In genomic region chrX:135521405-135522131, GRCh38 we compare ENCODE assay signal across 8 cellular contexts. TPM values are rescaled to one million over a fixed set of nuclear protein-coding genes. Genes with fewer than 3 reads are reported as not detected.
DNase-seq lines count a peak whose midpoint lies in the region; ATAC-seq, FAIRE-seq and TF ChIP-seq lines count a peak whose summit lies in the region.

No MANE protein-coding gene starts in this region.

- no peaks in the 10 kb centered on the region for H3K36me3 Mint-ChIP-seq in WTC11

- DNase-seq in NCI-H2196 treated with DMSO at 0.1 percent for 48 hours (lab: John Stamatoyannopoulos, UW; ENCODE audit: unreplicated experiment) = peak; percentile 73
- DNase-seq in WTC11 (ENCODE audit: low spot score) = peak; percentile 75
- peak; percentile 83 for DNase-seq in bronchial epithelial cell (ENCODE audit: low read depth)
- DNase-seq in islet precursor cell = peak; percentile 95
- DNase-seq in stimulated activated CD4-positive, alpha-beta T cell treated with anti-CD3 and anti-CD28 coated beads, Interleukin-12 subunit alpha, Interleukin-12 subunit beta, amount 100 ng/mL, for 48 hours (ENCODE audit: low read depth in 2 of 3, low spot score in 1 of 3) = peak; percentile 74 to 79 (median 79)

- peak overlapping the region; percentile 97 for H3K4me3 Mint-ChIP-seq in WTC11

- H3K27me3 ChIP-seq in ACC112 (ENCODE audit: insufficient read depth, low read length) = no peaks in the 10 kb centered on the region
- H3K27me3 ChIP-seq in bronchial epithelial cell (ENCODE audit: control insufficient read depth, insufficient read depth, low read length) = no peaks in the 10 kb centered on the region

- ATAC-seq in GM18867 (IDR thresholded peaks at IDR 0.05; ENCODE audit: unreplicated experiment) (peak; percentile 67), HG03103 (IDR thresholded peaks at IDR 0.05; ENCODE audit: low read depth, unreplicated experiment) (peak; percentile 55), WTC11 (peak; percentile 79)

- no peak for FAIRE-seq in bronchial epithelial cell (lab: Jason Lieb, UNC)

- H3K36me3 ChIP-seq in ACC112 (ENCODE audit: insufficient read depth, low read length) (no peaks in the 10 kb centered on the region), bronchial epithelial cell (ENCODE audit: control insufficient read depth, insufficient read depth, low read length) (no peaks in the 10 kb centered on the region)

- no peaks in the 10 kb centered on the region for H3K27me3 Mint-ChIP-seq in WTC11 (ENCODE audit: low read depth)

- peaks cover 16% of the 10 kb centered on the region for H3K4me1 Mint-ChIP-seq in WTC11

- peaks cover 10% of the 10 kb centered on the region for H3K4me1 ChIP-seq in ACC112 (ENCODE audit: control insufficient read depth, insufficient read depth, low read length, unreplicated experiment)

- H3K27ac ChIP-seq in ACC112 (ENCODE audit: low read depth, low read length) = peak overlapping the region; percentile 79

- H3K27ac Mint-ChIP-seq in WTC11 = peak overlapping the region; percentile 97

- H3K79me2 ChIP-seq in ACC112 (ENCODE audit: control insufficient read depth, insufficient read depth, low read length, unreplicated experiment) = peaks cover 4% of the 10 kb centered on the region

- H2AFZ ChIP-seq in ACC112 (ENCODE audit: low read length, unreplicated experiment) = peak overlapping the region; percentile 68

- H3K9me3 Mint-ChIP-seq in WTC11 = no peaks in the 10 kb centered on the region

- TF ChIP-seq CTCF in WTC11 (IDR thresholded peaks at IDR 0.05) (no peak), bronchial epithelial cell (IDR thresholded peaks at IDR 0.05; ENCODE audit: insufficient read depth, low read length, severe bottlenecking) (no peak)

- POLR2A ChIA-PET in WTC11 (lab: Charles Lee) = no interaction called here

- H3K4me3 ChIP-seq in ACC112 (ENCODE audit: low read depth, low read length) = peak overlapping the region; percentile 86
- H3K4me3 ChIP-seq in bronchial epithelial cell (ENCODE audit: low read depth, low read length) = peak overlapping the region; percentile 73

- CTCF ChIA-PET in WTC11 (lab: Charles Lee) = no interaction called here

TF ChIP-seq in WTC11, 78 proteins besides CTCF, POLR2A, EP300 and RAD21 (continues in another document):
- TF ChIP-seq SOX15 (CRISPR knock-in tag; IDR thresholded peaks at IDR 0.05) (no peak), SP1 (CRISPR knock-in tag; conservative IDR thresholded peaks at IDR 0.05) (no peak), TEAD4 (CRISPR knock-in tag; IDR thresholded peaks at IDR 0.05) (no peak), ZNF281 (CRISPR knock-in tag; IDR thresholded peaks at IDR 0.05) (no peak), ZNF317 (CRISPR knock-in tag; IDR thresholded peaks at IDR 0.05; ENCODE audit: borderline replicate concordance, low read depth) (no peak), E2F5 (CRISPR knock-in tag; IDR thresholded peaks at IDR 0.05) (no peak), PRRX2 (CRISPR knock-in tag; IDR thresholded peaks at IDR 0.05) (no peak), ZNF532 (CRISPR knock-in tag; IDR thresholded peaks at IDR 0.05; ENCODE audit: borderline replicate concordance) (no peak), ZNF512 (CRISPR knock-in tag; IDR thresholded peaks at IDR 0.05; ENCODE audit: borderline replicate concordance) (no peak), ATF6 (CRISPR knock-in tag; IDR thresholded peaks at IDR 0.05) (no peak), NR3C1 (CRISPR knock-in tag; conservative IDR thresholded peaks at IDR 0.05; ENCODE audit: low read depth) (no peak)

RNA-seq across cellular contexts. Expression of gene INTS6L, which starts 1.1 kb away (rescaled TPM):
- total RNA-seq in WTC11 (2021) (5.4 to 8.2 TPM (median 6.5 TPM) in 3 replicates), bronchial epithelial cell (3.2 TPM in 2 replicates)

Comparison
In these comparisons a context has a peak if more than half of its experiments do, and no peak if none do; other contexts are left out.
1. Peak in every context shown above with its lines: DNase-seq, ATAC-seq, H3K4me3 ChIP-seq and H3K27ac ChIP-seq.